ENCODE assay signal across 18 cellular contexts in genomic region chr4:185826381-185826780, GRCh38. TPM values are rescaled to one million over a fixed set of nuclear protein-coding genes. Genes with fewer than 3 reads are reported as not detected.
DNase-seq lines count a peak whose midpoint lies in the region; ATAC-seq, FAIRE-seq and TF ChIP-seq lines count a peak whose summit lies in the region.
"Had no signal": no experiment of that assay in that cellular context is flagged by ENCODE, and none has a peak within 500 bp of the region (broad histone marks: within the 10 kb centered on the region; RNA-seq: fewer than 3 reads in every experiment).

No MANE protein-coding gene starts in this region.

- H3K27me3 ChIP-seq in KMS-11 (ENCODE audit: insufficient read depth, low read depth): no peaks in the 10 kb centered on the region
- no peaks in the 10 kb centered on the region for H3K27me3 ChIP-seq in body of pancreas
- no peaks in the 10 kb centered on the region for H3K27me3 ChIP-seq in stomach

- no peak for DNase-seq in A549 (ENCODE audit: low read depth in 1 of 2, low spot score in 1 of 2)
- DNase-seq in body of pancreas: no peak
- DNase-seq in stomach: no peak
- no peak for DNase-seq in midbrain (lab: John Stamatoyannopoulos, UW)
- no peak for DNase-seq in G401 (ENCODE audit: low spot score)
- DNase-seq: C1 segment of cervical spinal cord; CD4-positive, alpha-beta T cell; DMS153; DMS79 treated with DMSO at 0.1 percent for 48 hours; EL; GDM1 had no signal

- H3K36me3 ChIP-seq in KMS-11 (ENCODE audit: insufficient read depth) (no peaks in the 10 kb centered on the region), body of pancreas (replicated peaks in 1 of 2; ENCODE audit: insufficient read depth in 1 of 2, low read depth in 2 of 2) (no peaks in the 10 kb centered on the region), stomach (no peaks in the 10 kb centered on the region)

- H3K9ac ChIP-seq in KMS-11: no peak overlapping the region

- 0% methylated on average over 1 of the region's 1 CpG for WGBS in A549 (ENCODE audit: missing lambda C conversion rate)
- WGBS in body of pancreas, 2 donors: 0% methylated on average over 1 of the region's 1 CpG
- WGBS in stomach, 5 donors: 0 to 42% (median 0%) methylated on average over 1 of the region's 1 CpG

- ATAC-seq in A549 (no peak), body of pancreas (no peak), GM18907 (IDR thresholded peaks at IDR 0.05; ENCODE audit: unreplicated experiment) (no peak)
- ATAC-seq: HCT116 had no signal

- intact Hi-C loops in body of pancreas (cut with DNase I) (no loop called here), stomach (cut with DNase I; ENCODE audit: low total_unique reads) (no loop called here)

- TF ChIP-seq EP300 in A549 (IDR thresholded peaks at IDR 0.05): no peak
- no peak for TF ChIP-seq EP300 in stomach (IDR thresholded peaks at IDR 0.05)

- TF ChIP-seq RAD21 in A549 (conservative IDR thresholded peaks at IDR 0.05 in 1 of 2, IDR thresholded peaks at IDR 0.05 in 1 of 2): no peak

- H3K4me1 ChIP-seq in A549 (peaks cover 15% of the 10 kb centered on the region), KMS-11 (ENCODE audit: low read depth, poor library complexity, severe bottlenecking) (peaks cover 16% of the 10 kb centered on the region), body of pancreas (peaks cover 70% of the 10 kb centered on the region), stomach (peaks cover 0 to 24% (median 10%) of the 10 kb centered on the region in 4 donors)

- no peaks in the 10 kb centered on the region for H3K79me2 ChIP-seq in KMS-11 (ENCODE audit: insufficient read depth, low read depth)

- H3K9me3 ChIP-seq in A549 (no peaks in the 10 kb centered on the region), body of pancreas (no peaks in the 10 kb centered on the region), stomach (no peaks in the 10 kb centered on the region)

- CTCF ChIA-PET in A549 (lab: Yijun Ruan, JAX): interaction anchor here (1.0 kb wide), 1 partner anchor 195 kb away, joined by 3 read pairs; no protein-coding TSS in a partner anchor

- H3K4me2 ChIP-seq in A549: no peak overlapping the region
- peak overlapping the region; percentile 34; the same call in 1 of the 2 replicates for H3K4me2 ChIP-seq in KMS-11

- no peak overlapping the region for H3K4me3 ChIP-seq in A549
- H3K4me3 ChIP-seq in KMS-11 (IDR thresholded peaks at IDR 0.05; ENCODE audit: insufficient read depth, low read depth, low read length): no peak overlapping the region
- no peak overlapping the region for H3K4me3 ChIP-seq in body of pancreas
- no peak overlapping the region for H3K4me3 ChIP-seq in stomach

- POLR2A ChIA-PET in A549 (lab: Yijun Ruan, JAX): no interaction called here

- H4K20me1 ChIP-seq in KMS-11 (ENCODE audit: insufficient read depth): no peaks in the 10 kb centered on the region

- no peak overlapping the region for H2AFZ ChIP-seq in KMS-11 (ENCODE audit: low read depth)

- in situ Hi-C loops in G401 (cut with HindIII; ENCODE audit: low sequenced_read_pairs): no loop called here

- no peak overlapping the region for H3K27ac ChIP-seq in A549
- no peak overlapping the region for H3K27ac ChIP-seq in KMS-11
- peak overlapping the region in 3 of 4 donors; percentile 93 to 97 (median 94) for H3K27ac ChIP-seq in body of pancreas
- H3K27ac ChIP-seq in stomach: peak overlapping the region in 4 of 5 donors; percentile 10 to 64 (median 26)
- H3K27ac ChIP-seq: HL-60 had no signal

- TF ChIP-seq POLR2A in A549 (IDR thresholded peaks at IDR 0.05; ENCODE audit: low read length): no peak
- TF ChIP-seq POLR2A in body of pancreas (IDR thresholded peaks at IDR 0.05): no peak
- no peak for TF ChIP-seq POLR2A in stomach (IDR thresholded peaks at IDR 0.05)

- no peak for FAIRE-seq in A549 (lab: Jason Lieb, UNC)
- FAIRE-seq: GM19239, H54 had no signal

- TF ChIP-seq CTCF in A549 (IDR thresholded peaks at IDR 0.05) (no peak), KMS-11 (conservative IDR thresholded peaks at IDR 0.05; ENCODE audit: low read depth, low read length) (no peak), body of pancreas (IDR thresholded peaks at IDR 0.05) (no peak), stomach (IDR thresholded peaks at IDR 0.05) (no peak)

TF ChIP-seq in A549, 52 proteins besides CTCF, POLR2A, EP300 and RAD21:
- no peak for TF ChIP-seq CBX2 (IDR thresholded peaks at IDR 0.05; ENCODE audit: borderline replicate concordance, low read depth)
- no peak for TF ChIP-seq PHF8 (IDR thresholded peaks at IDR 0.05; ENCODE audit: borderline replicate concordance, low read depth)
- TF ChIP-seq RFX5 (IDR thresholded peaks at IDR 0.05): no peak
- TF ChIP-seq ZNF302 (CRISPR knock-in tag; IDR thresholded peaks at IDR 0.05): no peak
- TF ChIP-seq RNF2 (IDR thresholded peaks at IDR 0.05; ENCODE audit: borderline replicate concordance, low read depth): no peak
- TF ChIP-seq MAFK (IDR thresholded peaks at IDR 0.05; ENCODE audit: partially characterized antibody): peak; percentile 79
- no peak for TF ChIP-seq JUN (IDR thresholded peaks at IDR 0.05)
TF ChIP-seq in A549: peak in this region for 1.

RNA-seq across cellular contexts. Expression of gene SORBS2, which starts 14.4 kb away (rescaled TPM):
- polyA plus RNA-seq in A549 (2011; rRNA removed) (0.90 and 1.1 TPM in 2 replicates), A549 (2017; fragmentation: RNase III; extraction: RNeasy Plus Mini Kit Qiagen cat#74134 plus additional on column Dnase treatment) (0.11 to 0.23 TPM in 2 of 3 replicates, not detected in the other), stomach (10 to 100 TPM; 20.0 to 31.2 (median 23.8) TPM)
- 0.14 TPM in 1 of 2 replicates, not detected in the other for polyA plus RNA-seq in A549 (2012; cell fraction: cytosol; rRNA removed)
- 0.11 and 0.20 TPM in 2 replicates for polyA plus RNA-seq in A549 (2012; cell fraction: nucleus; rRNA removed)
- 0.45 and 1.1 TPM in 2 replicates for polyA minus RNA-seq in A549 (2011; rRNA and poly(A)+ RNA removed)
- total RNA-seq in body of pancreas (100 to 1,000 TPM; 210 to 218 TPM), stomach (100 to 1,000 TPM in 4 of 5 donors, 1 to 10 TPM in 1; 9.0 to 908 (median 235) TPM)
- 16.3 and 39.7 TPM in 2 replicates for total RNA-seq in G401 (2014; rRNA removed; shearing (Covaris generic))
- total RNA-seq: CD4-positive, alpha-beta T cell had no signal
- polyA plus RNA-seq: IgD-negative memory B cell had no signal

Comparison
In these comparisons a context has a peak if more than half of its experiments do, and no peak if none do; other contexts are left out.
1. H3K27ac ChIP-seq: peak in body of pancreas (3 of 4) and stomach (4 of 5); none in A549 (0 of 2) and KMS-11 (single experiment).